In genomic region chr4:173169428-173170209, GRCh38 we compare ENCODE assay signal across 8 cellular contexts. TPM values are rescaled to one million over a fixed set of nuclear protein-coding genes. Genes with fewer than 3 reads are reported as not detected.
DNase-seq lines count a peak whose midpoint lies in the region; ATAC-seq and TF ChIP-seq lines count a peak whose summit lies in the region.

No MANE protein-coding gene starts in this region.

- H3K27ac ChIP-seq in ascending aorta = peak overlapping the region; percentile 86 to 94

- DNase-seq in GM10266 (ENCODE audit: extremely low spot score) (peak; percentile 95), KG1 (lab: John Stamatoyannopoulos, UW) (peak; percentile 16), T-helper 2 cell (peak; percentile 37 to 74 (median 50)), ascending aorta (ENCODE audit: low spot score in 2 of 2) (peak in 1 of 2 donors; percentile 77), hippocampal formation (lab: John Stamatoyannopoulos, UW) (peak; percentile 53 to 71), retinal pigment epithelial cell (ENCODE audit: low read depth) (no peak), SHP77 treated with DMSO at 0.1 percent for 48 hours (lab: John Stamatoyannopoulos, UW) (no peak)

- H3K4me3 ChIP-seq in ascending aorta (peak overlapping the region; percentile 70 to 98), retinal pigment epithelial cell (ENCODE audit: low read length) (peak overlapping the region; percentile 89)

- intact Hi-C loops in ascending aorta (cut with DNase I) = loop anchor here (2.0 to 10.0 kb wide), 3 partner anchors 83 to 1115 kb away; partner anchors contain the start of genes CEP44 and FBXO8

- no peaks in the 10 kb centered on the region for H3K36me3 ChIP-seq in ascending aorta

- H3K9me3 ChIP-seq in ascending aorta = no peaks in the 10 kb centered on the region

- H3K4me1 ChIP-seq in ascending aorta = peaks cover 0 to 17% of the 10 kb centered on the region in 2 donors

- H3K27me3 ChIP-seq in ascending aorta = no peaks in the 10 kb centered on the region

- no peak for TF ChIP-seq CTCF in GM10266 (IDR thresholded peaks at IDR 0.05; ENCODE audit: control insufficient read depth, insufficient read depth, low read depth, missing control alignments)
- TF ChIP-seq CTCF in ascending aorta (IDR thresholded peaks at IDR 0.05) = no peak
- no peak for TF ChIP-seq CTCF in retinal pigment epithelial cell (conservative IDR thresholded peaks at IDR 0.05; ENCODE audit: low read depth, low read length)

- ATAC-seq in GM21786 (IDR thresholded peaks at IDR 0.05; ENCODE audit: unreplicated experiment) = peak; percentile 55

RNA-seq across cellular contexts. Expression of gene GALNT7, which starts 1.0 kb away (rescaled TPM):
- total RNA-seq in ascending aorta = 8.2 TPM

Comparison
In these comparisons a context has a peak if more than half of its experiments do, and no peak if none do; other contexts are left out.
1. DNase-seq: peak in GM10266 (single experiment), KG1 (single experiment), T-helper 2 cell (5 of 5) and hippocampal formation (2 of 2); none in retinal pigment epithelial cell (single experiment) and SHP77 treated with DMSO at 0.1 percent for 48 hours (single experiment).